In the genomic region with DNA sequence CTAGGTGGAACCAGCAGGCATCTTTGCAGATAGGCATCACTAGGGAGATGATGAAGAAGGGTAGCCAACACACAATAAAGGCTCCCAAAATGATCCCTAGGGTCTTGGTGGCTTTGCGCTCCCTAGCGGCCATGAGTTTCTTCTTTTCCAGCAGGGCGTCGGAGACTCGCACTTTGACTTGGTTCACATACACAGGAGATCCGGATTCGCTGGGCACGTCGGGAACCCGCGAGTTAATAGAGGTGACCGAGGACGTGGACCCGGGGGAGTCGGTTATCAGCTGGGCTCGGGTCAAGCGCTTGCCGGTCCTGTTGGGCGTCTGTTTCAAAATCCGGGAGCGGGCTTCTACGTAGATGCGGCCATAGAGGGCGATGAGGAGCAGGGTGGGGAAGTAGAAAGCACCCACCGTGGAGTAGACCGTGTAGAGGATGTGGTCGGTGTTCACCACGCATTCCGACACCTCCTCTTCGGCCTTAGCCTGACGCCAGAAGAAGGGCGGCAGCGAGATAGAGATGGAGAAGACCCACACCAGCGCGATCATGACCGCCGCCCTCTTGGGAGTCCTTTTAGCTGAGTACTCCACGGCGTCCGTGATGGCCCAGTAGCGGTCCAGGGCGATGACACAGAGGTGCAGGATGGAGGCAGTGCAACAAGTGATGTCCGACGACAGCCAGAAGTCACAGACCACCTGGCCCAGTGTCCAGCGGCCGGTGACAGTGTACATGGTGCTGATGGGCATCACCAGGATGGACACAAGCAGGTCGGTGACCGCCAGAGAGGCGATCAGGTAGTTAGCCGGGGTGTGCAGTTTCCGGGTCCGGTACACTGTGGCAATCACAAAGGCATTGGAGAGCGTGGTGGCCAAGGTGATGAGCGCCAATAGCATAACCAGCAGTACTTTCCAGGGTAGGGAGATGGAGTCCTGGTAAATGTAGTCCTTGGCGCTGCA, we compare ENCODE assay signal across 10 cellular contexts. TPM values are rescaled to one million over a fixed set of nuclear protein-coding genes. Genes with fewer than 3 reads are reported as not detected.
A peak's percentile ranks its signal among the peaks of the same experiment; 100 is the strongest.
DNase-seq lines count a peak whose midpoint lies in the region; ATAC-seq and TF ChIP-seq lines count a peak whose summit lies in the region.
"Had no signal": no experiment of that assay in that cellular context is flagged by ENCODE, and none has a peak within 500 bp of the region (broad histone marks: within the 10 kb centered on the region; RNA-seq: fewer than 3 reads in every experiment).

No MANE protein-coding gene starts in this region.

- WGBS in tibial nerve, 2 donors, result 7 to 8% methylated on average over 38 to 50 of the region's 55 CpGs

- TF ChIP-seq POLR2A in tibial nerve (IDR thresholded peaks at IDR 0.05), result no peak

- peak overlapping the region; percentile 33 to 60 for H3K4me3 Mint-ChIP-seq in activated T-cell treated with anti-CD3 and anti-CD28 coated beads, Interleukin-2, amount 50 U/mL, for 72 hours
- H3K4me3 Mint-ChIP-seq in memory B cell, result peak overlapping the region; percentile 67

- H3K4me1 ChIP-seq in tibial nerve, result peaks cover 0 to 43% (median 10%) of the 10 kb centered on the region in 4 donors

- ATAC-seq in activated T-cell treated with anti-CD3 and anti-CD28 coated beads, Interleukin-2, amount 50 U/mL, for 72 hours (replicated peaks in 1 of 2), result peak in 1 of 2 donors; percentile 42
- ATAC-seq in memory B cell (ENCODE audit: low read depth) (peak; percentile 15), GM18502 (IDR thresholded peaks at IDR 0.05; ENCODE audit: poor library complexity, unreplicated experiment) (no peak)

- peaks cover 0 to 56% of the 10 kb centered on the region in 2 donors for H3K27me3 ChIP-seq in tibial nerve

- H3K27ac Mint-ChIP-seq in activated T-cell treated with anti-CD3 and anti-CD28 coated beads, Interleukin-2, amount 50 U/mL, for 72 hours, result no peak overlapping the region
- no peak overlapping the region for H3K27ac Mint-ChIP-seq in memory B cell

- peak overlapping the region; percentile 27 to 55 (median 33) for H3K4me3 ChIP-seq in tibial nerve
- H3K4me3 ChIP-seq: BLaER1 treated with 17β-estradiol and CSF1 and Interleukin-3, amounts not matched to agents 10 nM and 100 nM had no signal

- no peak for TF ChIP-seq EP300 in tibial nerve (IDR thresholded peaks at IDR 0.05)

- no peaks in the 10 kb centered on the region for H3K36me3 ChIP-seq in tibial nerve
- H3K36me3 ChIP-seq: BLaER1 treated with 17β-estradiol and CSF1 and Interleukin-3, amounts not matched to agents 10 nM and 100 nM had no signal

- peaks cover 61% of the 10 kb centered on the region for H3K27me3 Mint-ChIP-seq in activated T-cell treated with anti-CD3 and anti-CD28 coated beads, Interleukin-2, amount 50 U/mL, for 72 hours (ENCODE audit: low read depth)
- peaks cover 24% of the 10 kb centered on the region for H3K27me3 Mint-ChIP-seq in memory B cell

- no peak for DNase-seq in activated T-cell treated with anti-CD3 and anti-CD28 coated beads, Interleukin-2, amount 50 U/mL, for 72 hours
- DNase-seq in activated T-cell treated with anti-CD3 and anti-CD28 coated beads, Interleukin-2, amount 50 U/mL, for 1 hour, result no peak
- peak; percentile 68 for DNase-seq in ecto neural progenitor cell (ENCODE audit: low spot score)
- no peak for DNase-seq in memory B cell (ENCODE audit: low spot score in 2 of 2)
- DNase-seq in tibial nerve (ENCODE audit: low spot score in 2 of 2), result no peak
- DNase-seq in DMS 273 treated with DMSO at 0.1 percent for 48 hours (lab: John Stamatoyannopoulos, UW), result no peak
- DNase-seq in putamen (ENCODE audit: low spot score), result no peak
- DNase-seq: MV-4-11 had no signal

- peaks cover 7% of the 10 kb centered on the region for H3K4me1 Mint-ChIP-seq in activated T-cell treated with anti-CD3 and anti-CD28 coated beads, Interleukin-2, amount 50 U/mL, for 72 hours (ENCODE audit: low read depth)
- H3K4me1 Mint-ChIP-seq in memory B cell, result peaks cover 19% of the 10 kb centered on the region

- peaks cover 5 to 15% of the 10 kb centered on the region in 2 donors for H3K36me3 Mint-ChIP-seq in activated T-cell treated with anti-CD3 and anti-CD28 coated beads, Interleukin-2, amount 50 U/mL, for 72 hours (ENCODE audit: insufficient read depth in 2 of 2)
- no peaks in the 10 kb centered on the region for H3K36me3 Mint-ChIP-seq in memory B cell

- H3K9me3 Mint-ChIP-seq in activated T-cell treated with anti-CD3 and anti-CD28 coated beads, Interleukin-2, amount 50 U/mL, for 72 hours, result peaks cover 0 to under 1% of the 10 kb centered on the region in 2 donors
- H3K9me3 Mint-ChIP-seq in memory B cell, result peaks cover under 1% of the 10 kb centered on the region

- peak overlapping the region in 1 of 4 donors; percentile 16 for H3K27ac ChIP-seq in tibial nerve
- H3K27ac ChIP-seq: BLaER1 treated with 17β-estradiol and CSF1 and Interleukin-3, amounts not matched to agents 10 nM and 100 nM had no signal

- no peaks in the 10 kb centered on the region for H3K9me3 ChIP-seq in tibial nerve

- no peak for TF ChIP-seq CTCF in tibial nerve (IDR thresholded peaks at IDR 0.05)

RNA-seq across cellular contexts. Expression of gene HTR1B, which starts 0.7 kb away (rescaled TPM):
- not detected for total RNA-seq in activated T-cell treated with anti-CD3 and anti-CD28 coated beads, Interleukin-2, amount 50 U/mL, for 72 hours
- total RNA-seq in tibial nerve, result 1 to 10 TPM in 1 of 4 donors, under 1 TPM in 3; 0.20 to 1.8 (median 0.43) TPM
